Comparison of ENCODE assay signal across 20 cellular contexts in the genomic region with DNA sequence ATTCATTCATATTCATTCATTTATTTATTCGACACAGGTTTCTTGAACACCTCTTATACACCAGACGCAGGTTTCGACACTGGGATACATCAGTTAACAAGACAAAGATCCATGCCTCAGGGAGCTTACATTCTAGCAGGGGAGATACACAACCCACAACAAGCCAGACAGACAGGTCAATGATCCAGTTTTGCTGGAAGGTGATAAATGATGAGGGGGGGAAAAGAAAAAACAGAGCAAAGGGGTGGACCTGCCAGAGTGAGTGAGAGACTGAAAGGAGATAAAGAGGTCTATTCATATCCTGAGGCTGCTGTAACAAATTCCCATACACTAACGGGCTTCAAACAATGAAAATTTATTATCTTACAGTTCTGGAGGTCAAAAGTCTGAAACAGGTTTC.
DNase-seq lines count a peak whose midpoint lies in the region; ATAC-seq and TF ChIP-seq lines count a peak whose summit lies in the region.
"Had no signal": no experiment of that assay in that cellular context is flagged by ENCODE, and none has a peak within 500 bp of the region (broad histone marks: within the 10 kb centered on the region; RNA-seq: fewer than 3 reads in every experiment).

No MANE protein-coding gene starts in this region.

- peak overlapping the region; percentile 23 to 93 for H3K18ac ChIP-seq in mesenchymal stem cell (ENCODE audit: low read depth in 1 of 2, low read length in 2 of 2)

- H3K27me3 ChIP-seq in mesenchymal stem cell (ENCODE audit: control insufficient read depth in 1 of 2, insufficient read depth in 1 of 2, low read length in 2 of 2) (no peaks in the 10 kb centered on the region), PC-9 (ENCODE audit: insufficient read depth, low read depth) (peaks cover 27% of the 10 kb centered on the region)
- H3K27me3 ChIP-seq: upper lobe of right lung had no signal

- TF ChIP-seq CTCF in PC-9 (conservative IDR thresholded peaks at IDR 0.05): no peak

- H3K4ac ChIP-seq in mesenchymal stem cell (ENCODE audit: low read depth in 1 of 2, low read length in 2 of 2): peak overlapping the region; percentile 18 to 94

- no peak overlapping the region for H3K4me3 Mint-ChIP-seq in activated T-cell treated with anti-CD3 and anti-CD28 coated beads, Interleukin-2, amount 50 U/mL, for 24 hours
- no peak overlapping the region for H3K4me3 Mint-ChIP-seq in T-cell
- H3K4me3 Mint-ChIP-seq in stimulated activated effector memory CD8-positive, alpha-beta T cell treated with anti-CD3 and anti-CD28 coated beads, Interleukin-12 subunit alpha, Interleukin-12 subunit beta, amount 100 ng/mL, for 72 hours: peak overlapping the region; percentile 74
- H3K4me3 Mint-ChIP-seq: memory B cell; neural crest cell; T-helper 2 cell treated with Interferon-gamma antibody and Interleukin-4, amounts not matched to agents 5 μg/mL and 100 μg/mL, for 36 hours; WTC11 had no signal

- peak overlapping the region; percentile 11 for H3K27ac Mint-ChIP-seq in activated T-cell treated with anti-CD3 and anti-CD28 coated beads, Interleukin-2, amount 50 U/mL, for 24 hours
- peak overlapping the region; percentile 47 to 60 for H3K27ac Mint-ChIP-seq in T-cell
- H3K27ac Mint-ChIP-seq in stimulated activated effector memory CD8-positive, alpha-beta T cell treated with anti-CD3 and anti-CD28 coated beads, Interleukin-12 subunit alpha, Interleukin-12 subunit beta, amount 100 ng/mL, for 72 hours: peak overlapping the region; percentile 95
- H3K27ac Mint-ChIP-seq: memory B cell; T-helper 2 cell treated with Interferon-gamma antibody and Interleukin-4, amounts not matched to agents 5 μg/mL and 100 μg/mL, for 36 hours had no signal

- H3K9me2 ChIP-seq in PC-9 (ENCODE audit: insufficient read depth): no peaks in the 10 kb centered on the region

- no peak overlapping the region for H3K23ac ChIP-seq in mesenchymal stem cell (ENCODE audit: low read length in 2 of 2)

- H3K9ac ChIP-seq in mesenchymal stem cell (ENCODE audit: low read length): no peak overlapping the region

- H3K4me2 ChIP-seq in mesenchymal stem cell (ENCODE audit: low read length, poor library complexity, severe bottlenecking) (no peak overlapping the region), PC-9 (no peak overlapping the region)

- peak overlapping the region; percentile 46 for H4K91ac ChIP-seq in mesenchymal stem cell (ENCODE audit: low read length)

- peak overlapping the region; percentile 53 for H2AK5ac ChIP-seq in mesenchymal stem cell (ENCODE audit: low read length, severe bottlenecking)

- no peaks in the 10 kb centered on the region for H3K9me3 ChIP-seq in mesenchymal stem cell (ENCODE audit: control insufficient read depth, low read length)
- H3K9me3 ChIP-seq in PC-9 (ENCODE audit: insufficient read depth, low read depth): no peaks in the 10 kb centered on the region
- H3K9me3 ChIP-seq: psoas muscle, upper lobe of right lung had no signal

- H2BK5ac ChIP-seq in mesenchymal stem cell (ENCODE audit: low read depth, low read length, poor library complexity, severe bottlenecking): no peak overlapping the region

- H3K79me2 ChIP-seq in PC-9 (ENCODE audit: low read depth): no peaks in the 10 kb centered on the region

- CTCF ChIA-PET in T-cell (lab: Charles Lee): no interaction called here
- CTCF ChIA-PET in PC-9 (lab: Charles Lee): interaction anchor here (0.6 kb wide), 1 partner anchor 789 kb away, joined by 4 read pairs; no protein-coding TSS in a partner anchor

- H3K36me3 ChIP-seq in mesenchymal stem cell (ENCODE audit: control insufficient read depth in 1 of 2, insufficient read depth in 2 of 2, low read depth in 1 of 2, low read length in 2 of 2) (no peaks in the 10 kb centered on the region), PC-9 (ENCODE audit: low read depth) (no peaks in the 10 kb centered on the region)
- H3K36me3 ChIP-seq: upper lobe of right lung had no signal

- H3K4me1 Mint-ChIP-seq in activated T-cell treated with anti-CD3 and anti-CD28 coated beads, Interleukin-2, amount 50 U/mL, for 24 hours (ENCODE audit: low read depth): peaks cover 59% of the 10 kb centered on the region
- H3K4me1 Mint-ChIP-seq in T-cell: peaks cover 59 to 86% (median 77%) of the 10 kb centered on the region in 3 donors
- H3K4me1 Mint-ChIP-seq in stimulated activated effector memory CD8-positive, alpha-beta T cell treated with anti-CD3 and anti-CD28 coated beads, Interleukin-12 subunit alpha, Interleukin-12 subunit beta, amount 100 ng/mL, for 72 hours: peaks cover 88% of the 10 kb centered on the region

- no peak overlapping the region for H4K8ac ChIP-seq in mesenchymal stem cell (ENCODE audit: low read length)

- no peaks in the 10 kb centered on the region for H3K36me3 Mint-ChIP-seq in activated T-cell treated with anti-CD3 and anti-CD28 coated beads, Interleukin-2, amount 50 U/mL, for 24 hours (ENCODE audit: low read depth)
- no peaks in the 10 kb centered on the region for H3K36me3 Mint-ChIP-seq in T-cell
- peaks cover 15% of the 10 kb centered on the region for H3K36me3 Mint-ChIP-seq in stimulated activated effector memory CD8-positive, alpha-beta T cell treated with anti-CD3 and anti-CD28 coated beads, Interleukin-12 subunit alpha, Interleukin-12 subunit beta, amount 100 ng/mL, for 72 hours
- H3K36me3 Mint-ChIP-seq: memory B cell, WTC11 had no signal

- DNase-seq in activated T-cell treated with anti-CD3 and anti-CD28 coated beads, Interleukin-2, amount 50 U/mL, for 24 hours: no peak
- DNase-seq in activated T-cell treated with anti-CD3 and anti-CD28 coated beads for 4 hours (no peak), T-cell (no peak), mesenchymal stem cell (no peak), PC-9 (no peak), NOMO-1 treated with dmso at 0.1 percent for 144 hours (lab: John Stamatoyannopoulos, UW; ENCODE audit: unreplicated experiment) (no peak)
- DNase-seq in stimulated activated effector memory CD8-positive, alpha-beta T cell treated with anti-CD3 and anti-CD28 coated beads, Interleukin-12 subunit alpha, Interleukin-12 subunit beta, amount 100 ng/mL, for 72 hours (ENCODE audit: low spot score in 2 of 2): no peak
- DNase-seq in activated naive CD4-positive, alpha-beta T cell treated with Interleukin-2 at 50 U/mL for 16 hours: no peak
- DNase-seq: 8988T; GDM1; NCI-H1417 treated with DMSO at 0.1 percent for 48 hours; NCI-H510A; psoas muscle; small intestine; stimulated activated CD4-positive, alpha-beta T cell treated with anti-CD3 and anti-CD28 coated beads, Interleukin-4, amount 100 ng/mL, for 1 hour had no signal

- peaks cover 5% of the 10 kb centered on the region for H3K27me3 Mint-ChIP-seq in activated T-cell treated with anti-CD3 and anti-CD28 coated beads, Interleukin-2, amount 50 U/mL, for 24 hours
- peaks cover 0 to 12% of the 10 kb centered on the region in 2 donors for H3K27me3 Mint-ChIP-seq in T-cell

- H3K9me3 Mint-ChIP-seq in activated T-cell treated with anti-CD3 and anti-CD28 coated beads, Interleukin-2, amount 50 U/mL, for 24 hours: no peaks in the 10 kb centered on the region
- no peaks in the 10 kb centered on the region for H3K9me3 Mint-ChIP-seq in T-cell
- no peaks in the 10 kb centered on the region for H3K9me3 Mint-ChIP-seq in stimulated activated effector memory CD8-positive, alpha-beta T cell treated with anti-CD3 and anti-CD28 coated beads, Interleukin-12 subunit alpha, Interleukin-12 subunit beta, amount 100 ng/mL, for 72 hours
- H3K9me3 Mint-ChIP-seq: memory B cell; neural crest cell; T-helper 2 cell treated with Interferon-gamma antibody and Interleukin-4, amounts not matched to agents 5 μg/mL and 100 μg/mL, for 36 hours; WTC11 had no signal

- 100% methylated on average over 3 of the region's 4 CpGs for WGBS in mesenchymal stem cell

- H3K27ac ChIP-seq in mesenchymal stem cell (ENCODE audit: low read length, poor library complexity, severe bottlenecking): no peak overlapping the region
- no peak overlapping the region for H3K27ac ChIP-seq in PC-9
- H3K27ac ChIP-seq: psoas muscle had no signal

- no peak overlapping the region for H2AFZ ChIP-seq in mesenchymal stem cell (ENCODE audit: low read depth, low read length)
- no peak overlapping the region for H2AFZ ChIP-seq in PC-9

- no peak overlapping the region for H3K4me3 ChIP-seq in mesenchymal stem cell (ENCODE audit: insufficient read depth in 1 of 2, low read depth in 1 of 2, low read length in 2 of 2)
- H3K4me3 ChIP-seq in PC-9: no peak overlapping the region
- H3K4me3 ChIP-seq: psoas muscle, upper lobe of right lung had no signal

- H3F3A ChIP-seq in PC-9 (ENCODE audit: insufficient read depth, low read depth): no peaks in the 10 kb centered on the region

- H3K79me1 ChIP-seq in mesenchymal stem cell (replicated peaks; ENCODE audit: low read length, poor library complexity, severe bottlenecking): peaks cover 4% of the 10 kb centered on the region

- POLR2A ChIA-PET in T-cell (lab: Charles Lee) (no interaction called here), PC-9 (lab: Charles Lee; ENCODE audit: unreplicated experiment) (no interaction called here)

- BruUV-seq in PC-9 (replicated peaks; lab: Mats Ljungman, UMichigan): no TSS peak

- H4K20me1 ChIP-seq in PC-9 (ENCODE audit: insufficient read depth): no peaks in the 10 kb centered on the region

- ATAC-seq in T-cell (replicated peaks in 1 of 4): no peak
- ATAC-seq in stimulated activated effector memory CD8-positive, alpha-beta T cell treated with anti-CD3 and anti-CD28 coated beads, Interleukin-12 subunit alpha, Interleukin-12 subunit beta, amount 100 ng/mL, for 72 hours: no peak
- ATAC-seq: psoas muscle, upper lobe of right lung had no signal

- no peak overlapping the region for H2BK120ac ChIP-seq in mesenchymal stem cell (ENCODE audit: low read depth, low read length)

- intact Hi-C loops in PC-9 (cut with micrococcal nuclease; ENCODE audit: unreplicated experiment): no loop called here

- H3K4me1 ChIP-seq in mesenchymal stem cell (ENCODE audit: control insufficient read depth, insufficient read depth, low read depth, low read length) (peaks cover 40% of the 10 kb centered on the region), PC-9 (replicated peaks; ENCODE audit: insufficient read depth) (no peaks in the 10 kb centered on the region; the same call in 1 of the 2 replicates)

- H2BK12ac ChIP-seq in mesenchymal stem cell (ENCODE audit: low read length in 2 of 2): peak overlapping the region; percentile 45 to 62

- H2BK15ac ChIP-seq in mesenchymal stem cell (ENCODE audit: low read depth, poor library complexity, severe bottlenecking): peak overlapping the region; percentile 12

- H3K14ac ChIP-seq in mesenchymal stem cell (ENCODE audit: low read length in 2 of 2): no peak overlapping the region

Comparison
In these comparisons a context has a peak if more than half of its experiments do, and no peak if none do; other contexts are left out.
1. H3K27ac Mint-ChIP-seq: peak in every context shown above with its lines; median percentile 95 in stimulated activated effector memory CD8-positive, alpha-beta T cell treated with anti-CD3 and anti-CD28 coated beads, Interleukin-12 subunit alpha, Interleukin-12 subunit beta, amount 100 ng/mL, for 72 hours; 54 in T-cell; 11 in activated T-cell treated with anti-CD3 and anti-CD28 coated beads, Interleukin-2, amount 50 U/mL, for 24 hours.